8 cellular contexts compared by ENCODE assay signal in genomic region chr3:35908366-35909232, GRCh38.
DNase-seq lines count a peak whose midpoint lies in the region; ATAC-seq, FAIRE-seq and TF ChIP-seq lines count a peak whose summit lies in the region.

No MANE protein-coding gene starts in this region.

- H3K27ac ChIP-seq in H1 (ENCODE audit: low read depth, low read length) (no peak overlapping the region), mesenchymal stem cell (ENCODE audit: low read length, poor library complexity, severe bottlenecking) (no peak overlapping the region), substantia nigra (ENCODE audit: low read depth, low read length, poor library complexity, severe bottlenecking) (no peak overlapping the region)

- CTCF ChIA-PET in AG04449 (lab: Yijun Ruan, JAX) (interaction anchor here (0.6 to 2.6 kb wide), 16 partner anchors 11 to 1994 kb away, joined by 3 to 20 read pairs (median 4); no protein-coding TSS in a partner anchor), H1 (lab: Charles Lee; ENCODE audit: partially characterized antibody) (interaction anchor here (0.6 to 2.5 kb wide), 32 partner anchors 12 to 1883 kb away, joined by 3 to 13 read pairs (median 4); no protein-coding TSS in a partner anchor)

- DNase-seq in AG04449 (ENCODE audit: low read depth, low spot score) (peak; percentile 23), GM13976 (ENCODE audit: low spot score) (peak; percentile 7), NCI-H2107 (lab: John Stamatoyannopoulos, UW) (peak; percentile 38), H1 (ENCODE audit: low read depth in 1 of 2, low spot score in 2 of 2) (peak; percentile 73 to 85), mesenchymal stem cell (peak; percentile 56), substantia nigra (lab: John Stamatoyannopoulos, UW) (peak in 44 of 49 donors; percentile 6 to 81 (median 54))
- DNase-seq in activated CD4-positive, alpha-beta T cell treated with anti-CD3 and anti-CD28 coated beads for 1 hour = peak; percentile 9

- peak; percentile 97 for FAIRE-seq in H1 (lab: Jason Lieb, UNC)

- H3K9me3 ChIP-seq in H1 (ENCODE audit: insufficient read depth in 2 of 2, low read depth in 1 of 2, low read length in 1 of 2) (0 out of 4 replicates have a peak, but pooled peaks cover 0 to 2% of the 10 kb centered on the region in 2 experiments), mesenchymal stem cell (ENCODE audit: control insufficient read depth, low read length) (no peaks in the 10 kb centered on the region)

- peak; percentile 53 for TF ChIP-seq CTCF in AG04449 (IDR thresholded peaks at IDR 0.05; ENCODE audit: insufficient read depth, low read length, missing control alignments)
- peak; percentile 60 for TF ChIP-seq CTCF in GM13976 (IDR thresholded peaks at IDR 0.05; ENCODE audit: borderline replicate concordance, control extremely low read depth, extremely low read depth, insufficient read depth, missing control alignments)
- peak; percentile 10 to 75 (median 73) for TF ChIP-seq CTCF in H1 (IDR thresholded peaks at IDR 0.05; ENCODE audit: control extremely low read depth in 1 of 3, insufficient read depth in 1 of 3, low read depth in 1 of 3, low read length in 3 of 3)

- in situ Hi-C loops in GM13976 (cut with MboI; ENCODE audit: low sequenced_read_pairs, unreplicated experiment) = no loop called here

- no peak overlapping the region for H2BK5ac ChIP-seq in H1 (ENCODE audit: low read depth, low read length)
- H2BK5ac ChIP-seq in mesenchymal stem cell (ENCODE audit: low read depth, low read length, poor library complexity, severe bottlenecking) = no peak overlapping the region

- H3K4me2 ChIP-seq in H1 (ENCODE audit: insufficient read depth in 1 of 2, low read depth in 2 of 2, low read length in 2 of 2) (no peak overlapping the region), mesenchymal stem cell (ENCODE audit: low read length, poor library complexity, severe bottlenecking) (no peak overlapping the region)

- no peak overlapping the region for H4K5ac ChIP-seq in H1 (ENCODE audit: insufficient read length, low read depth, low read length)

- H3K79me1 ChIP-seq in H1 (ENCODE audit: low read depth, low read length) (no peaks in the 10 kb centered on the region), mesenchymal stem cell (replicated peaks; ENCODE audit: low read length, poor library complexity, severe bottlenecking) (no peaks in the 10 kb centered on the region)

- no peak for TF ChIP-seq POLR2A in H1 (IDR thresholded peaks at IDR 0.05; ENCODE audit: control extremely low read depth in 1 of 2, low read depth in 2 of 2, low read length in 2 of 2)

- H3K27me3 ChIP-seq in H1 (replicated peaks in 1 of 4; ENCODE audit: control insufficient read depth in 3 of 4, extremely low read depth in 1 of 4, insufficient read depth in 3 of 4, low read length in 3 of 4) (peaks cover 0 to 2% (median 0%) of the 10 kb centered on the region in 4 experiments; a peak in 1 of 7 replicates), mesenchymal stem cell (ENCODE audit: control insufficient read depth in 1 of 2, insufficient read depth in 1 of 2, low read length in 2 of 2) (no peaks in the 10 kb centered on the region)

- no peak overlapping the region for H2AK5ac ChIP-seq in H1 (ENCODE audit: low read depth, low read length)
- H2AK5ac ChIP-seq in mesenchymal stem cell (ENCODE audit: low read length, severe bottlenecking) = no peak overlapping the region

- H4K20me1 ChIP-seq in H1 (replicated peaks in 1 of 2; ENCODE audit: control insufficient read depth in 1 of 2, insufficient read depth in 2 of 2, low read length in 2 of 2) = no peaks in the 10 kb centered on the region

- H3K18ac ChIP-seq in H1 (ENCODE audit: extremely low read depth, low read length) (no peak overlapping the region), mesenchymal stem cell (ENCODE audit: low read depth in 1 of 2, low read length in 2 of 2) (no peak overlapping the region)

- H2BK120ac ChIP-seq in H1 (replicated peaks; ENCODE audit: low read depth, low read length) (no peak overlapping the region), mesenchymal stem cell (ENCODE audit: low read depth, low read length) (no peak overlapping the region)

- no peak overlapping the region for H4K91ac ChIP-seq in H1 (replicated peaks; ENCODE audit: insufficient read length, low read length)
- H4K91ac ChIP-seq in mesenchymal stem cell (ENCODE audit: low read length) = no peak overlapping the region

- no peak overlapping the region for H3K4ac ChIP-seq in H1 (replicated peaks; ENCODE audit: insufficient read length, low read depth, low read length)
- no peak overlapping the region for H3K4ac ChIP-seq in mesenchymal stem cell (ENCODE audit: low read depth in 1 of 2, low read length in 2 of 2)

- H2BK15ac ChIP-seq in H1 (ENCODE audit: low read length) = no peak overlapping the region
- H2BK15ac ChIP-seq in mesenchymal stem cell (ENCODE audit: low read depth, poor library complexity, severe bottlenecking) = no peak overlapping the region

- no peak overlapping the region for H2BK20ac ChIP-seq in H1 (ENCODE audit: low read length)

- WGBS in H1 (ENCODE audit: extremely low coverage in 1 of 2, insufficient coverage in 1 of 2, insufficient read length in 1 of 2, insufficient replicate concordance in 2 of 2, low coverage in 1 of 2, low lambda C conversion rate in 2 of 2, missing lambda C conversion rate in 1 of 2), 2 experiments = 55% methylated on average over 9 of the region's 9 CpGs; no CpG with 5 or more reads in 1 of the 2 experiments
- 80% methylated on average over 4 of the region's 9 CpGs for WGBS in mesenchymal stem cell

- POLR2A ChIA-PET in AG04449 (lab: Yijun Ruan, JAX) = no interaction called here
- POLR2A ChIA-PET in H1 (lab: Charles Lee; ENCODE audit: partially characterized antibody) = no interaction called here

- H3K4me3 ChIP-seq in AG04449 (ENCODE audit: low read depth, low read length) = no peak overlapping the region
- no peak overlapping the region for H3K4me3 ChIP-seq in H1 (ENCODE audit: extremely low read depth in 1 of 4, insufficient read depth in 2 of 4, low read depth in 3 of 4, low read length in 4 of 4)
- no peak overlapping the region for H3K4me3 ChIP-seq in mesenchymal stem cell (ENCODE audit: insufficient read depth in 1 of 2, low read depth in 1 of 2, low read length in 2 of 2)

- H3K4me1 ChIP-seq in H1 (replicated peaks in 1 of 4; ENCODE audit: control insufficient read depth in 3 of 4, insufficient read depth in 4 of 4, low read length in 3 of 4) = no peaks in the 10 kb centered on the region; a peak in 1 of 7 replicates
- H3K4me1 ChIP-seq in mesenchymal stem cell (ENCODE audit: control insufficient read depth, insufficient read depth, low read depth, low read length) = no peaks in the 10 kb centered on the region

- H3K23ac ChIP-seq in H1 (ENCODE audit: insufficient read length) (no peak overlapping the region), mesenchymal stem cell (ENCODE audit: low read length in 2 of 2) (no peak overlapping the region)

- no peak overlapping the region for H4K8ac ChIP-seq in H1 (ENCODE audit: extremely low read depth, insufficient read depth, low read length)
- H4K8ac ChIP-seq in mesenchymal stem cell (ENCODE audit: low read length) = no peak overlapping the region

- H3K36me3 ChIP-seq in H1 (ENCODE audit: control insufficient read depth in 2 of 4, insufficient read depth in 4 of 4, low read length in 3 of 4) (no peaks in the 10 kb centered on the region), mesenchymal stem cell (ENCODE audit: control insufficient read depth in 1 of 2, insufficient read depth in 2 of 2, low read depth in 1 of 2, low read length in 2 of 2) (no peaks in the 10 kb centered on the region)

- H2BK12ac ChIP-seq in H1 (ENCODE audit: low read depth, low read length) = no peak overlapping the region
- H2BK12ac ChIP-seq in mesenchymal stem cell (ENCODE audit: low read length in 2 of 2) = no peak overlapping the region

- H3K23me2 ChIP-seq in H1 (ENCODE audit: low read depth, low read length) = no peaks in the 10 kb centered on the region

- peak; percentile 91 for ATAC-seq in HG02885 (IDR thresholded peaks at IDR 0.05; ENCODE audit: poor library complexity, unreplicated experiment)

- peak; percentile 78 to 84 for TF ChIP-seq RAD21 in H1 (IDR thresholded peaks at IDR 0.05 in 1 of 2, conservative IDR thresholded peaks at IDR 0.05 in 1 of 2; ENCODE audit: low read depth in 2 of 2, low read length in 2 of 2)

- H2AFZ ChIP-seq in H1 (ENCODE audit: low read length) = 0 out of 2 replicates have a peak overlapping the region, but pooled peaks have one; percentile 35
- no peak overlapping the region for H2AFZ ChIP-seq in mesenchymal stem cell (ENCODE audit: low read depth, low read length)

- H3K79me2 ChIP-seq in H1 (ENCODE audit: control insufficient read depth in 1 of 2, insufficient read depth in 2 of 2, low read length in 2 of 2) = no peaks in the 10 kb centered on the region

- no peak overlapping the region for H3K14ac ChIP-seq in H1 (ENCODE audit: insufficient read length)
- no peak overlapping the region for H3K14ac ChIP-seq in mesenchymal stem cell (ENCODE audit: low read length in 2 of 2)

- TF ChIP-seq EP300 in H1 (IDR thresholded peaks at IDR 0.05; ENCODE audit: borderline replicate concordance in 1 of 2, low read depth in 2 of 2, low read length in 2 of 2) = no peak

- H3K9ac ChIP-seq in H1 (replicated peaks in 1 of 4; ENCODE audit: extremely low read depth in 1 of 4, low read depth in 3 of 4, low read length in 3 of 4) (no peak overlapping the region), mesenchymal stem cell (ENCODE audit: low read length) (no peak overlapping the region)

- H3K56ac ChIP-seq in H1 (replicated peaks; ENCODE audit: insufficient read length, low read depth, low read length) = no peak overlapping the region

TF ChIP-seq in H1, 55 proteins besides CTCF, POLR2A, EP300 and RAD21:
- peak; percentile 52 to 59; a peak in 1 of 4 replicates for TF ChIP-seq SIN3A (conservative IDR thresholded peaks at IDR 0.05 in 1 of 2, IDR thresholded peaks at IDR 0.05 in 1 of 2; ENCODE audit: low read depth in 1 of 2, low read length in 2 of 2)
- no peak for TF ChIP-seq GABPA (IDR thresholded peaks at IDR 0.05; ENCODE audit: borderline replicate concordance, insufficient read depth, low read length)
- 0 out of 2 replicates have a peak, but pooled peaks have one; percentile 40 for TF ChIP-seq EGR1 (IDR thresholded peaks at IDR 0.05; ENCODE audit: borderline replicate concordance, low read depth, low read length)
- peak; percentile 51; the same call in 1 of the 2 replicates for TF ChIP-seq TEAD4 (IDR thresholded peaks at IDR 0.05; ENCODE audit: low read depth, low read length)
- TF ChIP-seq MAX (IDR thresholded peaks at IDR 0.05) = 0 out of 2 replicates have a peak, but pooled peaks have one; percentile 46

Comparison
In these comparisons a context has a peak if more than half of its experiments do, and no peak if none do; other contexts are left out.
1. DNase-seq: peak in every context shown above with its lines; median percentile 79 in H1; 56 in mesenchymal stem cell; 54 in substantia nigra; 38 in NCI-H2107; 23 in AG04449; 9 in activated CD4-positive, alpha-beta T cell treated with anti-CD3 and anti-CD28 coated beads for 1 hour; 7 in GM13976.